ENCODE assay signal across 17 cellular contexts in genomic region chr7:13751771-13752170, GRCh38.
A peak's percentile ranks its signal among the peaks of the same experiment; 100 is the strongest.
DNase-seq lines count a peak whose midpoint lies in the region; ATAC-seq, FAIRE-seq and TF ChIP-seq lines count a peak whose summit lies in the region.
"Had no signal": no experiment of that assay in that cellular context is flagged by ENCODE, and none has a peak within 500 bp of the region (broad histone marks: within the 10 kb centered on the region; RNA-seq: fewer than 3 reads in every experiment).

No MANE protein-coding gene starts in this region.

- no peak overlapping the region for H2AFZ ChIP-seq in osteoblast (ENCODE audit: low read length)
- H2AFZ ChIP-seq: GM23248 had no signal

- H3K4me2 ChIP-seq in osteoblast (ENCODE audit: insufficient read depth, low read length): no peak overlapping the region

- no peak for DNase-seq in H54 (ENCODE audit: insufficient read length, low spot score)
- peak; percentile 92 for DNase-seq in NCI-H446 treated with DMSO at 0.1 percent for 48 hours (lab: John Stamatoyannopoulos, UW)
- DNase-seq in cerebellum (ENCODE audit: low spot score): peak; percentile 63
- DNase-seq in NCI-H2107 (lab: John Stamatoyannopoulos, UW): no peak
- no peak for DNase-seq in osteoblast (ENCODE audit: insufficient read length, low spot score, missing footprints)
- DNase-seq: ACHN; BE2C; Caco-2; CD4-positive, CD25-positive, alpha-beta regulatory T cell; CD8-positive, alpha-beta memory T cell; GDM1; GM23248; HCEC 1CT had no signal

- no peak for TF ChIP-seq CTCF in osteoblast (IDR thresholded peaks at IDR 0.05; ENCODE audit: extremely low read depth, low read depth, low read length)

- TF ChIP-seq POLR2A in H54 (IDR thresholded peaks at IDR 0.05; ENCODE audit: low read depth, low read length): no peak

- H3K36me3 ChIP-seq in osteoblast (ENCODE audit: insufficient read depth, low read length): no peaks in the 10 kb centered on the region
- H3K36me3 ChIP-seq: BE2C had no signal

- H3K4me3 ChIP-seq in osteoblast (ENCODE audit: insufficient read depth, low read length): no peak overlapping the region
- H3K4me3 ChIP-seq: GM23248 had no signal

- ATAC-seq in HG03095 (IDR thresholded peaks at IDR 0.05; ENCODE audit: unreplicated experiment): no peak

- H3K4me1 ChIP-seq in osteoblast (ENCODE audit: insufficient read depth, low read length): no peaks in the 10 kb centered on the region
- H3K4me1 ChIP-seq: BE2C, Caco-2 had no signal

- H4K20me1 ChIP-seq in osteoblast (ENCODE audit: insufficient read depth, low read length): no peaks in the 10 kb centered on the region

- peak; percentile 77 for FAIRE-seq in H54 (lab: Jason Lieb, UNC)
- FAIRE-seq: D721Med, GM12892, GM18507 had no signal

- H3K9me3 ChIP-seq in osteoblast (ENCODE audit: low read depth, low read length): no peaks in the 10 kb centered on the region
- H3K9me3 ChIP-seq: BE2C, Caco-2 had no signal

- no peaks in the 10 kb centered on the region for H3K27me3 ChIP-seq in osteoblast (ENCODE audit: insufficient read depth, low read length)
- H3K27me3 ChIP-seq: BE2C had no signal

- no peaks in the 10 kb centered on the region for H3K79me2 ChIP-seq in osteoblast (ENCODE audit: insufficient read depth, low read length)

- H3K27ac ChIP-seq in osteoblast (ENCODE audit: low read depth, low read length): no peak overlapping the region
- H3K27ac ChIP-seq: GM23248 had no signal

Comparison
In these comparisons a context has a peak if more than half of its experiments do, and no peak if none do; other contexts are left out.
1. DNase-seq: peak in NCI-H446 treated with DMSO at 0.1 percent for 48 hours (single experiment) and cerebellum (single experiment); none in H54 (single experiment), NCI-H2107 (single experiment) and osteoblast (single experiment).